Comparison of ENCODE assay signal across 16 cellular contexts in genomic region chr11:60845338-60845737, GRCh38. TPM values are rescaled to one million over a fixed set of nuclear protein-coding genes. Genes with fewer than 3 reads are reported as not detected.
A peak's percentile ranks its signal among the peaks of the same experiment; 100 is the strongest.
DNase-seq lines count a peak whose midpoint lies in the region; ATAC-seq, FAIRE-seq and TF ChIP-seq lines count a peak whose summit lies in the region.
"Had no signal": no experiment of that assay in that cellular context is flagged by ENCODE, and none has a peak within 500 bp of the region (broad histone marks: within the 10 kb centered on the region; RNA-seq: fewer than 3 reads in every experiment).

No MANE protein-coding gene starts in this region.

- CTCF ChIA-PET in WTC11 (lab: Charles Lee), result interaction anchor here (0.8 to 3.5 kb wide), 2 partner anchors 14 to 42 kb away, joined by 3 to 17 read pairs; no protein-coding TSS in a partner anchor
- CTCF ChIA-PET in endothelial cell of umbilical vein (lab: Charles Lee), result interaction anchor here (1.1 to 5.0 kb wide), 4 partner anchors 10 to 70 kb away, joined by 4 to 34 read pairs (median 16); no protein-coding TSS in a partner anchor

- H3K4me1 Mint-ChIP-seq in stimulated activated naive CD8-positive, alpha-beta T cell treated with anti-CD3 and anti-CD28 coated beads, Interleukin-15, Interleukin-2, amounts not matched to agents 100 ng/mL and 50 ng/mL, for 24 hours (ENCODE audit: low read depth), result peaks cover 35% of the 10 kb centered on the region
- peaks cover 33% of the 10 kb centered on the region for H3K4me1 Mint-ChIP-seq in WTC11
- H3K4me1 Mint-ChIP-seq in type B pancreatic cell (ENCODE audit: unreplicated experiment), result peaks cover 37% of the 10 kb centered on the region

- TF ChIP-seq CTCF in WTC11 (IDR thresholded peaks at IDR 0.05), result no peak
- TF ChIP-seq CTCF in endothelial cell of umbilical vein (IDR thresholded peaks at IDR 0.05; ENCODE audit: extremely low read depth in 1 of 2, insufficient read depth in 1 of 2, low read depth in 1 of 2, low read length in 2 of 2), result no peak
- TF ChIP-seq CTCF in type B pancreatic cell (conservative IDR thresholded peaks at IDR 0.05), result no peak
- no peak for TF ChIP-seq CTCF in vagina (IDR thresholded peaks at IDR 0.05)

- no peaks in the 10 kb centered on the region for H3K27me3 Mint-ChIP-seq in stimulated activated naive CD8-positive, alpha-beta T cell treated with anti-CD3 and anti-CD28 coated beads, Interleukin-15, Interleukin-2, amounts not matched to agents 100 ng/mL and 50 ng/mL, for 24 hours
- H3K27me3 Mint-ChIP-seq in WTC11 (ENCODE audit: low read depth), result no peaks in the 10 kb centered on the region
- no peaks in the 10 kb centered on the region for H3K27me3 Mint-ChIP-seq in type B pancreatic cell

- H3K4me1 ChIP-seq in endothelial cell of umbilical vein (ENCODE audit: control insufficient read depth, extremely low read depth, insufficient read depth, low read length) (peaks cover 37% of the 10 kb centered on the region), vagina (peaks cover 38% of the 10 kb centered on the region)

- H3K79me2 ChIP-seq in endothelial cell of umbilical vein (ENCODE audit: control insufficient read depth, insufficient read depth, low read length), result peaks cover 51% of the 10 kb centered on the region

- H3K4me2 ChIP-seq in endothelial cell of umbilical vein (ENCODE audit: insufficient read depth, low read length), result peak overlapping the region; percentile 79

- H3K4me3 ChIP-seq in endothelial cell of umbilical vein (replicated peaks in 1 of 3; ENCODE audit: insufficient read depth in 1 of 3, low read depth in 1 of 3, low read length in 3 of 3) (no peak overlapping the region), vagina (no peak overlapping the region)

- no peak for DNase-seq in stimulated activated naive CD8-positive, alpha-beta T cell treated with anti-CD3 and anti-CD28 coated beads, Interleukin-15, Interleukin-2, amounts not matched to agents 100 U/mL and 50 U/mL, for 24 hours
- DNase-seq in WTC11 (ENCODE audit: low spot score) (no peak), endothelial cell of umbilical vein (ENCODE audit: low read depth, low spot score) (no peak), type B pancreatic cell (ENCODE audit: extremely low spot score, unreplicated experiment) (no peak), vagina (ENCODE audit: extremely low spot score in 2 of 2) (no peak), Ammon's horn (ENCODE audit: low spot score) (no peak)
- no peak for DNase-seq in stimulated activated CD4-positive, alpha-beta T cell treated with anti-CD3 and anti-CD28 coated beads, Interleukin-4, amount 100 ng/mL, for 24 hours
- DNase-seq: brain microvascular endothelial cell, NCI-H2081 treated with DMSO at 0.1 percent for 48 hours, OCI-M1 had no signal

- H4K20me1 ChIP-seq in endothelial cell of umbilical vein (replicated peaks; ENCODE audit: control insufficient read depth, extremely low read depth, insufficient read depth, low read length), result no peaks in the 10 kb centered on the region

- H3K27ac Mint-ChIP-seq in stimulated activated naive CD8-positive, alpha-beta T cell treated with anti-CD3 and anti-CD28 coated beads, Interleukin-15, Interleukin-2, amounts not matched to agents 100 ng/mL and 50 ng/mL, for 24 hours, result no peak overlapping the region
- H3K27ac Mint-ChIP-seq in WTC11 (0 out of 2 replicates have a peak overlapping the region, but pooled peaks have one; percentile 31), type B pancreatic cell (peak overlapping the region; percentile 30)

- TF ChIP-seq POLR2A in endothelial cell of umbilical vein (IDR thresholded peaks at IDR 0.05; ENCODE audit: low read depth, low read length) (no peak), vagina (IDR thresholded peaks at IDR 0.05) (no peak)

- H3K9me3 Mint-ChIP-seq in stimulated activated naive CD8-positive, alpha-beta T cell treated with anti-CD3 and anti-CD28 coated beads, Interleukin-15, Interleukin-2, amounts not matched to agents 100 ng/mL and 50 ng/mL, for 24 hours, result peaks cover 4% of the 10 kb centered on the region
- H3K9me3 Mint-ChIP-seq in WTC11 (no peaks in the 10 kb centered on the region), type B pancreatic cell (no peaks in the 10 kb centered on the region)
- H3K9me3 Mint-ChIP-seq: CD14-positive monocyte had no signal

- H3K36me3 ChIP-seq in endothelial cell of umbilical vein (ENCODE audit: control insufficient read depth in 2 of 2, extremely low read depth in 1 of 2, insufficient read depth in 2 of 2, low read length in 2 of 2) (peaks cover 0 to 23% of the 10 kb centered on the region in 2 experiments), vagina (peaks cover 0 to 28% of the 10 kb centered on the region in 2 donors)

- H3K9me1 ChIP-seq in endothelial cell of umbilical vein (replicated peaks; ENCODE audit: control insufficient read depth, extremely low read depth, insufficient read depth, low read length), result no peaks in the 10 kb centered on the region

- H3K4me3 Mint-ChIP-seq in stimulated activated naive CD8-positive, alpha-beta T cell treated with anti-CD3 and anti-CD28 coated beads, Interleukin-15, Interleukin-2, amounts not matched to agents 100 ng/mL and 50 ng/mL, for 24 hours, result peak overlapping the region; percentile 97
- H3K4me3 Mint-ChIP-seq in WTC11 (no peak overlapping the region), type B pancreatic cell (peak overlapping the region; percentile 91)
- H3K4me3 Mint-ChIP-seq: CD14-positive monocyte had no signal

- BruUV-seq in endothelial cell of umbilical vein (replicated peaks; lab: Mats Ljungman, UMichigan), result no TSS peak

- intact Hi-C loops in endothelial cell of umbilical vein (cut with micrococcal nuclease) (no loop called here), vagina (cut with DNase I) (no loop called here)

- peaks cover 59% of the 10 kb centered on the region for H3K36me3 Mint-ChIP-seq in stimulated activated naive CD8-positive, alpha-beta T cell treated with anti-CD3 and anti-CD28 coated beads, Interleukin-15, Interleukin-2, amounts not matched to agents 100 ng/mL and 50 ng/mL, for 24 hours (ENCODE audit: low read depth)
- peaks cover 9% of the 10 kb centered on the region for H3K36me3 Mint-ChIP-seq in WTC11
- H3K36me3 Mint-ChIP-seq in type B pancreatic cell, result no peaks in the 10 kb centered on the region

- H3K9me3 ChIP-seq in endothelial cell of umbilical vein (replicated peaks; ENCODE audit: control insufficient read depth, insufficient read depth, low read length) (no peaks in the 10 kb centered on the region), vagina (no peaks in the 10 kb centered on the region)

- FAIRE-seq in endothelial cell of umbilical vein (lab: Jason Lieb, UNC), result no peak

- dilution Hi-C loops in endothelial cell of umbilical vein (cut with MboI; ENCODE audit: extremely low pct_ligation_motif_present, low sequenced_read_pairs), result no loop called here

- POLR2A ChIA-PET in WTC11 (lab: Charles Lee) (no interaction called here), endothelial cell of umbilical vein (lab: Charles Lee) (no interaction called here)

- H3K27me3 ChIP-seq in endothelial cell of umbilical vein (ENCODE audit: control insufficient read depth in 2 of 2, insufficient read depth in 2 of 2, low read length in 2 of 2), result no peaks in the 10 kb centered on the region
- H3K27me3 ChIP-seq in vagina, result no peaks in the 10 kb centered on the region
- H3K27me3 ChIP-seq: brain microvascular endothelial cell had no signal

- H2AFZ ChIP-seq in endothelial cell of umbilical vein (ENCODE audit: low read depth, low read length), result no peak overlapping the region

- no peak overlapping the region for H3K9ac ChIP-seq in endothelial cell of umbilical vein (replicated peaks; ENCODE audit: extremely low read depth, insufficient read depth, low read length)

- H3K27ac ChIP-seq in endothelial cell of umbilical vein (ENCODE audit: insufficient read depth, low read depth, low read length) (no peak overlapping the region), vagina (no peak overlapping the region)
- H3K27ac ChIP-seq: brain microvascular endothelial cell, epithelial cell of prostate had no signal

- ATAC-seq in stimulated activated naive CD8-positive, alpha-beta T cell treated with anti-CD3 and anti-CD28 coated beads, Interleukin-15, Interleukin-2, amounts not matched to agents 100 U/mL and 50 U/mL, for 24 hours, result no peak
- no peak for ATAC-seq in WTC11

RNA-seq across cellular contexts. Expression of gene CCDC86, which starts 3.4 kb away (rescaled TPM):
- 49.4 to 53.5 TPM (median 53.1 TPM) in 3 replicates for total RNA-seq in WTC11 (2021)
- total RNA-seq in endothelial cell of umbilical vein, result 57.6 and 60.8 TPM in 2 replicates
- polyA plus RNA-seq in endothelial cell of umbilical vein, result 29.8 and 32.3 TPM in 2 replicates
- polyA plus RNA-seq in endothelial cell of umbilical vein (2011; cell fraction: cytosol; rRNA removed), result 37.2 and 37.3 TPM in 2 replicates
- polyA plus RNA-seq in endothelial cell of umbilical vein (2011; cell fraction: nucleus; rRNA removed), result 35.4 and 41.3 TPM in 2 replicates
- 61.9 and 75.2 TPM in 2 replicates for polyA plus RNA-seq in endothelial cell of umbilical vein (2012)
- polyA minus RNA-seq in endothelial cell of umbilical vein, result 15.2 and 15.7 TPM in 2 replicates
- 24.5 TPM for polyA minus RNA-seq in endothelial cell of umbilical vein (2011; cell fraction: cytosol; rRNA and poly(A)+ RNA removed)
- 11.3 and 12.9 TPM in 2 replicates for polyA minus RNA-seq in endothelial cell of umbilical vein (2011; cell fraction: nucleus; rRNA and poly(A)+ RNA removed)
- total RNA-seq in type B pancreatic cell (ENCODE audit: low replicate concordance), result 25.2 and 31.1 TPM in 2 replicates
- total RNA-seq in vagina, result 26.3 TPM

RNA-seq across cellular contexts. Expression of gene PTGDR2, which starts 10.4 kb away (rescaled TPM):
- 0.07 to 0.14 TPM (median 0.14 TPM) in 3 replicates for total RNA-seq in WTC11 (2021)
- 0.15 TPM in 1 of 2 replicates, not detected in the other for total RNA-seq in endothelial cell of umbilical vein
- not detected in 2 replicates for polyA plus RNA-seq in endothelial cell of umbilical vein
- polyA plus RNA-seq in endothelial cell of umbilical vein (2011; cell fraction: cytosol; rRNA removed), result not detected in 2 replicates
- polyA plus RNA-seq in endothelial cell of umbilical vein (2011; cell fraction: nucleus; rRNA removed), result 0.07 TPM in 2 replicates
- 0.07 TPM in 1 of 2 replicates, not detected in the other for polyA plus RNA-seq in endothelial cell of umbilical vein (2012)
- polyA minus RNA-seq in endothelial cell of umbilical vein, result 0.30 TPM in 1 of 2 replicates, not detected in the other
- not detected for polyA minus RNA-seq in endothelial cell of umbilical vein (2011; cell fraction: cytosol; rRNA and poly(A)+ RNA removed)
- polyA minus RNA-seq in endothelial cell of umbilical vein (2011; cell fraction: nucleus; rRNA and poly(A)+ RNA removed), result not detected in 2 replicates
- total RNA-seq in type B pancreatic cell (ENCODE audit: low replicate concordance), result 2.6 and 7.9 TPM in 2 replicates
- 0.25 TPM for total RNA-seq in vagina
- total RNA-seq: renal cortical epithelial cell had no signal

RNA-seq across cellular contexts. Expression of gene ZP1, which starts 22.0 kb away (rescaled TPM):
- total RNA-seq in WTC11 (2021) (not detected in 3 replicates), endothelial cell of umbilical vein (not detected in 2 replicates), type B pancreatic cell (ENCODE audit: low replicate concordance) (not detected in 2 replicates), vagina (not detected)
- polyA plus RNA-seq in endothelial cell of umbilical vein, result not detected in 2 replicates
- not detected in 2 replicates for polyA plus RNA-seq in endothelial cell of umbilical vein (2011; cell fraction: cytosol; rRNA removed)
- polyA plus RNA-seq in endothelial cell of umbilical vein (2011; cell fraction: nucleus; rRNA removed), result not detected in 2 replicates
- polyA plus RNA-seq in endothelial cell of umbilical vein (2012), result not detected in 2 replicates
- polyA minus RNA-seq in endothelial cell of umbilical vein, result not detected in 2 replicates
- polyA minus RNA-seq in endothelial cell of umbilical vein (2011; cell fraction: cytosol; rRNA and poly(A)+ RNA removed), result not detected
- polyA minus RNA-seq in endothelial cell of umbilical vein (2011; cell fraction: nucleus; rRNA and poly(A)+ RNA removed), result not detected in 2 replicates
- total RNA-seq: activated CD8-positive, alpha-beta memory T cell treated with anti-CD3 and anti-CD28 coated beads for 36 hours; renal cortical epithelial cell; T-helper 1 cell treated with Interleukin-12 subunit alpha and Interleukin-12 subunit beta and Interleukin-4 antibody, amounts not matched to agents 30 ng/mL and 1 ng/mL, for 36 hours had no signal
